8 cellular contexts compared by ENCODE assay signal in genomic region chr7:42932861-42933591, GRCh38. TPM values are rescaled to one million over a fixed set of nuclear protein-coding genes. Genes with fewer than 3 reads are reported as not detected.
A peak's percentile ranks its signal among the peaks of the same experiment; 100 is the strongest.
DNase-seq lines count a peak whose midpoint lies in the region; ATAC-seq and TF ChIP-seq lines count a peak whose summit lies in the region.

No MANE protein-coding gene starts in this region.

- H3K27ac ChIP-seq in osteoblast (ENCODE audit: low read depth, low read length), result peak overlapping the region; percentile 70

- peak overlapping the region; percentile 92 for H3K4me3 ChIP-seq in BE2C (ENCODE audit: low read depth, low read length)
- H3K4me3 ChIP-seq in H7 (ENCODE audit: insufficient read depth, low read depth, low read length), result peak overlapping the region; percentile 83
- H3K4me3 ChIP-seq in fibroblast of pulmonary artery (replicated peaks; ENCODE audit: low read depth, low read length), result peak overlapping the region; percentile 96
- H3K4me3 ChIP-seq in osteoblast (ENCODE audit: insufficient read depth, low read length), result peak overlapping the region; percentile 92

- no peaks in the 10 kb centered on the region for H3K4me1 ChIP-seq in BE2C
- H3K4me1 ChIP-seq in osteoblast (ENCODE audit: insufficient read depth, low read length), result peaks cover 19% of the 10 kb centered on the region

- H3K4me1 Mint-ChIP-seq in T-cell, result peaks cover 61 to 71% (median 68%) of the 10 kb centered on the region in 3 donors

- H4K20me1 ChIP-seq in osteoblast (ENCODE audit: insufficient read depth, low read length), result peaks cover 35% of the 10 kb centered on the region

- peak overlapping the region; percentile 98 for H3K27ac Mint-ChIP-seq in T-cell

- no peaks in the 10 kb centered on the region for H3K9me3 Mint-ChIP-seq in T-cell

- H3K36me3 ChIP-seq in BE2C (peaks cover 22% of the 10 kb centered on the region), H7 (replicated peaks; ENCODE audit: control insufficient read depth, insufficient read depth, low read length) (peaks cover 15% of the 10 kb centered on the region), osteoblast (ENCODE audit: insufficient read depth, low read length) (peaks cover 28% of the 10 kb centered on the region)

- H3K4me2 ChIP-seq in osteoblast (ENCODE audit: insufficient read depth, low read length), result peak overlapping the region; percentile 96

- H3K79me2 ChIP-seq in osteoblast (ENCODE audit: insufficient read depth, low read length), result peaks cover 70% of the 10 kb centered on the region

- ATAC-seq in T-cell (replicated peaks in 1 of 4) (no peak), GM18861 (IDR thresholded peaks at IDR 0.05; ENCODE audit: unreplicated experiment) (no peak)

- H2AFZ ChIP-seq in osteoblast (ENCODE audit: low read length), result peak overlapping the region; percentile 94

- peak overlapping the region; percentile 97 to 100 (median 99) for H3K4me3 Mint-ChIP-seq in T-cell

- no peaks in the 10 kb centered on the region for H3K27me3 ChIP-seq in BE2C
- H3K27me3 ChIP-seq in H7 (ENCODE audit: control insufficient read depth, insufficient read depth, low read length), result no peaks in the 10 kb centered on the region
- H3K27me3 ChIP-seq in osteoblast (ENCODE audit: insufficient read depth, low read length), result no peaks in the 10 kb centered on the region

- TF ChIP-seq CTCF in BE2C (IDR thresholded peaks at IDR 0.05; ENCODE audit: low read depth, low read length) (no peak), fibroblast of pulmonary artery (IDR thresholded peaks at IDR 0.05; ENCODE audit: low read length, missing control alignments) (no peak), osteoblast (IDR thresholded peaks at IDR 0.05; ENCODE audit: extremely low read depth, low read depth, low read length) (no peak)

- H3K27me3 Mint-ChIP-seq in T-cell, result no peaks in the 10 kb centered on the region

- DNase-seq in BE2C, result peak; percentile 15
- DNase-seq in H7, result peak; percentile 23
- no peak for DNase-seq in T-cell
- peak; percentile 47 for DNase-seq in fibroblast of pulmonary artery (ENCODE audit: low read depth)
- no peak for DNase-seq in osteoblast (ENCODE audit: insufficient read length, low spot score, missing footprints)
- no peak for DNase-seq in activated CD8-positive, alpha-beta memory T cell treated with anti-CD3 and anti-CD28 coated beads for 24 hours
- no peak for DNase-seq in inferior parietal cortex (ENCODE audit: extremely low spot score)

- CTCF ChIA-PET in T-cell (lab: Charles Lee), result interaction anchor here (0.5 to 2.9 kb wide), 10 partner anchors 8 to 904 kb away, joined by 3 to 15 read pairs (median 4); partner anchors contain the start of gene STK17A (in 1 of the 2)

- H3K9me3 ChIP-seq in BE2C (no peaks in the 10 kb centered on the region), osteoblast (ENCODE audit: low read depth, low read length) (no peaks in the 10 kb centered on the region)

- POLR2A ChIA-PET in T-cell (lab: Charles Lee), result interaction anchor here (0.6 to 1.3 kb wide), 5 partner anchors 15 to 650 kb away, joined by 3 to 10 read pairs (median 7); no protein-coding TSS in a partner anchor

- peaks cover 16% of the 10 kb centered on the region for H3K36me3 Mint-ChIP-seq in T-cell

RNA-seq across cellular contexts. Expression of gene MRPL32, which starts 0.8 kb away (rescaled TPM):
- polyA plus RNA-seq in BE2C (2012; ENCODE audit: insufficient read depth, insufficient read length, low read depth), result 62.9 TPM
- total RNA-seq in H7 (2014; rRNA removed; shearing (Covaris generic)), result 89.8 and 95.0 TPM in 2 replicates
- total RNA-seq in T-cell (10 to 100 TPM; 37.0 to 46.6 (median 40.8) TPM), osteoblast (35.5 and 42.1 TPM in 2 replicates)

RNA-seq across cellular contexts. Expression of gene PSMA2, which starts 1.1 kb away (rescaled TPM):
- polyA plus RNA-seq in BE2C (2012; ENCODE audit: insufficient read depth, insufficient read length, low read depth), result 123 TPM
- 185 and 190 TPM in 2 replicates for total RNA-seq in H7 (2014; rRNA removed; shearing (Covaris generic))
- total RNA-seq in T-cell, result 10 to 100 TPM; 37.0 to 50.5 (median 43.7) TPM
- total RNA-seq in osteoblast, result 50.3 and 59.2 TPM in 2 replicates

RNA-seq across cellular contexts. Expression of gene C7orf25, which starts 21.2 kb away (rescaled TPM):
- 2.0 TPM for polyA plus RNA-seq in BE2C (2012; ENCODE audit: insufficient read depth, insufficient read length, low read depth)
- 3.0 and 5.4 TPM in 2 replicates for total RNA-seq in H7 (2014; rRNA removed; shearing (Covaris generic))
- total RNA-seq in T-cell (1 to 10 TPM; 3.3 to 8.4 (median 5.2) TPM), osteoblast (8.0 and 8.7 TPM in 2 replicates)

Comparison
In these comparisons a context has a peak if more than half of its experiments do, and no peak if none do; other contexts are left out.
1. DNase-seq: peak in BE2C (single experiment), H7 (single experiment) and fibroblast of pulmonary artery (single experiment); none in T-cell (0 of 34), osteoblast (single experiment), activated CD8-positive, alpha-beta memory T cell treated with anti-CD3 and anti-CD28 coated beads for 24 hours (single experiment) and inferior parietal cortex (single experiment).
2. Peak in every context shown above with its lines, with median percentiles within 50 percentile points of each other: H3K4me3 ChIP-seq.